In the genomic region with DNA sequence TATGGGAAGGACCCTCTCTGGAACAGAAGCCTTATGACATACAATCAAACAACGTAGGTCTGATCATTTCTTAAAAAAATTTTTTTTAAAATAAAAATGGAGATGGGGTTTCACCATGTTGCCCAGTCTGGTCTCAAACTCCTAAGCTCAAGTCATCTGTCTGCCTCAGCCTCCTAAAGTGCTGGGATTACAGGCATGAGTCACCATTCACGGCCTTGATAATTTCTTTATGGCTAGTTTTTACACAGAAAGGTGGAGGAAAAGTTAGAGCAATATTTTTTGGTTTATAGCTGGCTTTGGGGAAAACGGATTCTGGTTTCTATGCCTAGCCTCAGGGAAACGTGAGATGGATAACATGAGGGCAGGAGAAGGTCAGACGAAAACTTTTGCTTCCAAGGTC, we compare ENCODE assay signal across 37 cellular contexts.
"Had no signal": no experiment of that assay in that cellular context is flagged by ENCODE, and none has a peak within 500 bp of the region (broad histone marks: within the 10 kb centered on the region; RNA-seq: fewer than 3 reads in every experiment).

No MANE protein-coding gene starts in this region.

- H3K4me1 Mint-ChIP-seq: activated B cell treated with CpG ODN at 0.5 μM for 24 hours; activated CD4-positive, alpha-beta memory T cell treated with anti-CD3 and anti-CD28 coated beads, Interleukin-2, amount 10 ng/mL, durations not matched to agents 7 days and 5 days; activated CD4-positive, alpha-beta T cell treated with anti-CD3 and anti-CD28 coated beads for 36 hours; activated CD4-positive, alpha-beta T cell treated with anti-CD3 and anti-CD28 coated beads, Interleukin-2, amount 10 ng/mL, durations not matched to agents 7 days and 5 days; activated CD8-positive, alpha-beta memory T cell treated with anti-CD3 and anti-CD28 coated beads, Interleukin-2, amount 10 ng/mL, durations not matched to agents 7 days and 5 days; activated naive CD8-positive, alpha-beta T cell treated with anti-CD3 and anti-CD28 coated beads for 36 hours; activated T-helper 17 cell treated with anti-CD3 and anti-CD28 coated beads, Interleukin-2, amount 50 U/mL, for 72 hours; central memory CD8-positive, alpha-beta T cell had no signal

- ATAC-seq: activated CD4-positive, alpha-beta T cell treated with anti-CD3 and anti-CD28 coated beads for 36 hours; activated CD8-positive, alpha-beta memory T cell treated with anti-CD3 and anti-CD28 coated beads, Interleukin-2, amount 10 ng/mL, durations not matched to agents 7 days and 5 days; activated CD8-positive, alpha-beta T cell treated with anti-CD3 and anti-CD28 coated beads, Interleukin-2, amount 10 ng/mL, durations not matched to agents 7 days and 5 days; activated naive CD4-positive, alpha-beta T cell treated with anti-CD3 and anti-CD28 coated beads, Interleukin-2, amount 50 U/mL, for 72 hours; activated T-cell treated with anti-CD3 and anti-CD28 coated beads, Interleukin-2, amount 50 U/mL, for 72 hours; activated T-helper 17 cell treated with anti-CD3 and anti-CD28 coated beads, Interleukin-2, amount 50 U/mL, for 72 hours had no signal

- H3K27ac Mint-ChIP-seq: activated B cell treated with CpG ODN at 0.5 μM for 24 hours; activated CD4-positive, alpha-beta memory T cell treated with anti-CD3 and anti-CD28 coated beads, Interleukin-2, amount 10 ng/mL, durations not matched to agents 7 days and 5 days; activated CD4-positive, alpha-beta T cell treated with anti-CD3 and anti-CD28 coated beads for 36 hours; activated CD4-positive, alpha-beta T cell treated with anti-CD3 and anti-CD28 coated beads, Interleukin-2, amount 10 ng/mL, durations not matched to agents 7 days and 5 days; activated CD8-positive, alpha-beta memory T cell treated with anti-CD3 and anti-CD28 coated beads, Interleukin-2, amount 10 ng/mL, durations not matched to agents 7 days and 5 days; activated CD8-positive, alpha-beta T cell treated with anti-CD3 and anti-CD28 coated beads, Interleukin-2, amount 10 ng/mL, durations not matched to agents 7 days and 5 days; activated naive CD4-positive, alpha-beta T cell treated with anti-CD3 and anti-CD28 coated beads for 36 hours; activated naive CD4-positive, alpha-beta T cell treated with anti-CD3 and anti-CD28 coated beads, Interleukin-2, amount 50 U/mL, for 72 hours; activated naive CD8-positive, alpha-beta T cell treated with anti-CD3 and anti-CD28 coated beads for 36 hours; activated T-cell treated with anti-CD3 and anti-CD28 coated beads, Interleukin-2, amount 50 U/mL, for 24 hours; activated T-cell treated with anti-CD3 and anti-CD28 coated beads, Interleukin-2, amount 50 U/mL, for 72 hours; activated T-helper 1 cell treated with anti-CD3 and anti-CD28 coated beads, Interleukin-12 subunit alpha, Interleukin-12 subunit beta, Interleukin-2, Interleukin-4 antibody, amounts not matched to agents 30 ng/mL and 10 ng/mL and 1 ng/mL, durations not matched to agents 14 hours and 24 hours and 36 hours; activated T-helper 17 cell treated with anti-CD3 and anti-CD28 coated beads, Interleukin-2, amount 50 U/mL, for 72 hours; brain; T-helper 1 cell treated with Interleukin-12 subunit alpha and Interleukin-12 subunit beta and Interleukin-4 antibody, amounts not matched to agents 30 μg/mL and 1 μg/mL, for 36 hours; T-helper 2 cell treated with Interferon-gamma antibody and Interleukin-4, amounts not matched to agents 5 μg/mL and 100 μg/mL, for 36 hours had no signal

- H3K27me3 Mint-ChIP-seq: activated B cell treated with CpG ODN at 0.5 μM for 24 hours had no signal

- H3K9me3 ChIP-seq: adrenal gland, ascending aorta had no signal

- H3K36me3 Mint-ChIP-seq: activated CD8-positive, alpha-beta memory T cell treated with anti-CD3 and anti-CD28 coated beads, Interleukin-2, amount 10 ng/mL, durations not matched to agents 7 days and 5 days; activated naive CD4-positive, alpha-beta T cell treated with anti-CD3 and anti-CD28 coated beads, Interleukin-2, amount 50 U/mL, for 72 hours; activated naive CD8-positive, alpha-beta T cell treated with anti-CD3 and anti-CD28 coated beads for 36 hours; brain had no signal

- H3K27ac ChIP-seq: adrenal gland, ascending aorta, cardiac muscle cell had no signal

- H3K4me3 ChIP-seq: adrenal gland, ascending aorta, cardiac muscle cell had no signal

- H3K4me3 Mint-ChIP-seq: activated B cell treated with CpG ODN at 0.5 μM for 24 hours; activated CD4-positive, alpha-beta memory T cell treated with anti-CD3 and anti-CD28 coated beads, Interleukin-2, amount 10 ng/mL, durations not matched to agents 7 days and 5 days; activated CD4-positive, alpha-beta T cell treated with anti-CD3 and anti-CD28 coated beads for 36 hours; activated CD4-positive, alpha-beta T cell treated with anti-CD3 and anti-CD28 coated beads, Interleukin-2, amount 10 ng/mL, durations not matched to agents 7 days and 5 days; activated CD8-positive, alpha-beta memory T cell treated with anti-CD3 and anti-CD28 coated beads, Interleukin-2, amount 10 ng/mL, durations not matched to agents 7 days and 5 days; activated CD8-positive, alpha-beta T cell treated with anti-CD3 and anti-CD28 coated beads, Interleukin-2, amount 10 ng/mL, durations not matched to agents 7 days and 5 days; activated naive CD4-positive, alpha-beta T cell treated with anti-CD3 and anti-CD28 coated beads for 36 hours; activated naive CD8-positive, alpha-beta T cell treated with anti-CD3 and anti-CD28 coated beads for 36 hours; activated T-cell treated with anti-CD3 and anti-CD28 coated beads, Interleukin-2, amount 50 U/mL, for 24 hours; activated T-cell treated with anti-CD3 and anti-CD28 coated beads, Interleukin-2, amount 50 U/mL, for 72 hours; activated T-helper 1 cell treated with anti-CD3 and anti-CD28 coated beads, Interleukin-12 subunit alpha, Interleukin-12 subunit beta, Interleukin-2, Interleukin-4 antibody, amounts not matched to agents 30 ng/mL and 10 ng/mL and 1 ng/mL, durations not matched to agents 14 hours and 24 hours and 36 hours; activated T-helper 17 cell treated with anti-CD3 and anti-CD28 coated beads, Interleukin-2, amount 50 U/mL, for 72 hours; brain; central memory CD8-positive, alpha-beta T cell; T-helper 1 cell treated with Interleukin-12 subunit alpha and Interleukin-12 subunit beta and Interleukin-4 antibody, amounts not matched to agents 30 μg/mL and 1 μg/mL, for 36 hours; T-helper 2 cell treated with Interferon-gamma antibody and Interleukin-4, amounts not matched to agents 5 μg/mL and 100 μg/mL, for 36 hours had no signal

- H3K9me3 Mint-ChIP-seq: activated B cell treated with CpG ODN at 0.5 μM for 24 hours; activated CD4-positive, alpha-beta memory T cell treated with anti-CD3 and anti-CD28 coated beads, Interleukin-2, amount 10 ng/mL, durations not matched to agents 7 days and 5 days; activated naive CD4-positive, alpha-beta T cell treated with anti-CD3 and anti-CD28 coated beads for 36 hours; activated naive CD4-positive, alpha-beta T cell treated with anti-CD3 and anti-CD28 coated beads, Interleukin-2, amount 50 U/mL, for 72 hours; activated naive CD8-positive, alpha-beta T cell treated with anti-CD3 and anti-CD28 coated beads for 36 hours; activated T-cell treated with anti-CD3 and anti-CD28 coated beads, Interleukin-2, amount 50 U/mL, for 24 hours; activated T-cell treated with anti-CD3 and anti-CD28 coated beads, Interleukin-2, amount 50 U/mL, for 72 hours; activated T-helper 1 cell treated with anti-CD3 and anti-CD28 coated beads, Interleukin-12 subunit alpha, Interleukin-12 subunit beta, Interleukin-2, Interleukin-4 antibody, amounts not matched to agents 30 ng/mL and 10 ng/mL and 1 ng/mL, durations not matched to agents 14 hours and 24 hours and 36 hours; activated T-helper 17 cell treated with anti-CD3 and anti-CD28 coated beads, Interleukin-2, amount 50 U/mL, for 72 hours; T-helper 1 cell treated with Interleukin-12 subunit alpha and Interleukin-12 subunit beta and Interleukin-4 antibody, amounts not matched to agents 30 μg/mL and 1 μg/mL, for 36 hours; T-helper 2 cell treated with Interferon-gamma antibody and Interleukin-4, amounts not matched to agents 5 μg/mL and 100 μg/mL, for 36 hours had no signal

- H3K27me3 ChIP-seq: adrenal gland, ascending aorta, cardiac muscle cell had no signal

- H3K4me1 ChIP-seq: adrenal gland, ascending aorta had no signal

- H3K36me3 ChIP-seq: adrenal gland, ascending aorta, cardiac muscle cell had no signal

- DNase-seq: activated B cell treated with CpG ODN at 0.5 μM for 24 hours; activated CD4-positive, alpha-beta memory T cell treated with anti-CD3 and anti-CD28 coated beads, Interleukin-2, amount 10 ng/mL, durations not matched to agents 7 days and 5 days; activated CD4-positive, alpha-beta T cell treated with anti-CD3 and anti-CD28 coated beads for 36 hours; activated CD4-positive, alpha-beta T cell treated with anti-CD3 and anti-CD28 coated beads for 48 hours; activated CD4-positive, alpha-beta T cell treated with anti-CD3 and anti-CD28 coated beads, Interleukin-2, amount 10 ng/mL, durations not matched to agents 7 days and 5 days; activated CD4-positive, alpha-beta T cell treated with anti-CD3 and anti-CD28 coated beads, Interleukin-2, amount 50 U/mL, for 48 hours; activated CD4-positive, CD25-positive, alpha-beta regulatory T cell treated with anti-CD3 and anti-CD28 coated beads, Interleukin-2, amount 50 U/mL, for 72 hours; activated CD8-positive, alpha-beta memory T cell treated with anti-CD3 and anti-CD28 coated beads for 24 hours; activated CD8-positive, alpha-beta memory T cell treated with anti-CD3 and anti-CD28 coated beads, Interleukin-2, amount 10 ng/mL, durations not matched to agents 7 days and 5 days; activated CD8-positive, alpha-beta memory T cell treated with anti-CD3 and anti-CD28 coated beads, Interleukin-2, amount 50 U/mL, for 48 hours; activated CD8-positive, alpha-beta T cell treated with anti-CD3 and anti-CD28 coated beads, Interleukin-2, amount 10 ng/mL, durations not matched to agents 7 days and 5 days; activated effector memory CD4-positive, alpha-beta T cell treated with anti-CD3 and anti-CD28 coated beads, Interleukin-2, amount 50 U/mL, for 16 hours; activated gamma-delta T cell treated with Interleukin-2 at 50 U/mL for 16 hours; activated naive CD4-positive, alpha-beta T cell; activated naive CD4-positive, alpha-beta T cell treated with anti-CD3 and anti-CD28 coated beads for 36 hours; activated naive CD4-positive, alpha-beta T cell treated with anti-CD3 and anti-CD28 coated beads, Interleukin-2, amount 50 U/mL, for 16 hours; activated naive CD8-positive, alpha-beta T cell treated with anti-CD3 and anti-CD28 coated beads for 36 hours; activated T-cell treated with anti-CD3 and anti-CD28 coated beads, Interleukin-2, amount 50 U/mL, for 24 hours; activated T-cell treated with anti-CD3 and anti-CD28 coated beads, Interleukin-2, amount 50 U/mL, for 72 hours; adrenal gland; amygdala; anterior cingulate cortex; caudate nucleus; cerebellar nuclear complex; SW 1271; T-helper 1 cell; T-helper 2 cell; T-helper 9 cell had no signal
